15 cellular contexts compared by ENCODE assay signal in the genomic region with DNA sequence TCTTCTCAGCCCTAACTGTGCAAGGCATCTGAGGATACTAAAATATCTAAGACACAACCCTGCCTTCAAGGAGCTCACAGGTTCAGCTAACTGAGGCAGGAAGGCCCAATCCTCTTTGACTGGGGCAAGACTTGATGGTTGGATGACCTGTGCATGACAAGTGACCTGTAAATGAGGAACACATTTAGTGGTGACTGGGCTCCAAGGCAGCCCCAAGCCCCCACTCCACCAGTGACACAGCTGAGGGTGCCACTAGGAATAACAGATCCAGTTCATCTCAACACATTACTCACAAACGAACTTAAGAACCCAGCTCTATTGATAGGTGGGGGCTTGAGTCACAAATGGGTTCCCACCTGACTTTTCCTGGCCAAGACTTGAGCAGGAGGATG.
DNase-seq lines count a peak whose midpoint lies in the region; ATAC-seq and TF ChIP-seq lines count a peak whose summit lies in the region.
"Had no signal": no experiment of that assay in that cellular context is flagged by ENCODE, and none has a peak within 500 bp of the region (broad histone marks: within the 10 kb centered on the region; RNA-seq: fewer than 3 reads in every experiment).

No MANE protein-coding gene starts in this region.

- in situ Hi-C loops in Panc1 (cut with HindIII; ENCODE audit: low pct_unique_long_range_greater_than_20kb, low sequenced_read_pairs): no loop called here

- no peak overlapping the region for H3K4ac ChIP-seq in mesenchymal stem cell (ENCODE audit: low read depth in 1 of 2, low read length in 2 of 2)

- intact Hi-C loops in CD14-positive monocyte (cut with micrococcal nuclease): loop anchor here in 1 of 2 donors (5.0 kb wide), 2 partner anchors 108 to 242 kb away; a partner anchor contains a TSS
- intact Hi-C loops in Panc1 (cut with micrococcal nuclease; ENCODE audit: unreplicated experiment): no loop called here

- no peaks in the 10 kb centered on the region for H3K79me2 ChIP-seq in smooth muscle cell (ENCODE audit: low read depth)

- no peaks in the 10 kb centered on the region for H3K79me1 ChIP-seq in mesenchymal stem cell (replicated peaks; ENCODE audit: low read length, poor library complexity, severe bottlenecking)

- H3K36me3 Mint-ChIP-seq in CD14-positive monocyte: peaks cover 4 to 5% of the 10 kb centered on the region in 2 donors
- H3K36me3 Mint-ChIP-seq: CD4-positive, CD25-positive, alpha-beta regulatory T cell had no signal

- no peak overlapping the region for H4K91ac ChIP-seq in mesenchymal stem cell (ENCODE audit: low read length)

- H3K4me2 ChIP-seq in mesenchymal stem cell (ENCODE audit: low read length, poor library complexity, severe bottlenecking) (no peak overlapping the region), smooth muscle cell (no peak overlapping the region)

- no peak overlapping the region for H3K23ac ChIP-seq in mesenchymal stem cell (ENCODE audit: low read length in 2 of 2)

- peak overlapping the region in 1 of 2 donors; percentile 66 for H3K4me3 Mint-ChIP-seq in CD14-positive monocyte
- H3K4me3 Mint-ChIP-seq: CD4-positive, CD25-positive, alpha-beta regulatory T cell had no signal

- H2AFZ ChIP-seq in mesenchymal stem cell (ENCODE audit: low read depth, low read length) (no peak overlapping the region), smooth muscle cell (ENCODE audit: low read depth) (peak overlapping the region; percentile 2)

- no peaks in the 10 kb centered on the region for H3K9me3 Mint-ChIP-seq in CD14-positive monocyte
- H3K9me3 Mint-ChIP-seq: CD4-positive, CD25-positive, alpha-beta regulatory T cell had no signal

- H2AK5ac ChIP-seq in mesenchymal stem cell (ENCODE audit: low read length, severe bottlenecking): peak overlapping the region; percentile 4

- H3K9ac ChIP-seq in mesenchymal stem cell (ENCODE audit: low read length) (no peak overlapping the region), smooth muscle cell (ENCODE audit: low read depth) (no peak overlapping the region)

- no peak overlapping the region for H3K14ac ChIP-seq in mesenchymal stem cell (ENCODE audit: low read length in 2 of 2)

- CTCF ChIA-PET in Panc1 (lab: Charles Lee): no interaction called here

- H3K18ac ChIP-seq in mesenchymal stem cell (ENCODE audit: low read depth in 1 of 2, low read length in 2 of 2): no peak overlapping the region

- peak; percentile 81 for DNase-seq in CD14-positive monocyte (ENCODE audit: low spot score)
- no peak for DNase-seq in Panc1 (ENCODE audit: low read depth, low spot score)
- DNase-seq in mesenchymal stem cell: no peak
- DNase-seq in smooth muscle cell (lab: John Stamatoyannopoulos, UW; ENCODE audit: unreplicated experiment): no peak
- no peak for DNase-seq in foreskin melanocyte
- DNase-seq in OCI-M1 (lab: John Stamatoyannopoulos, UW): no peak
- DNase-seq: CD4-positive, CD25-positive, alpha-beta regulatory T cell; MM.1S; NCI-H1092; NCI-H1436; NCI-H187 treated with DMSO at 0.1 percent for 48 hours; NCI-H69; Peyer's patch had no signal

- H3K27ac Mint-ChIP-seq in CD14-positive monocyte: peak overlapping the region; percentile 84 to 98 (median 97)
- H3K27ac Mint-ChIP-seq: CD4-positive, CD25-positive, alpha-beta regulatory T cell had no signal

- H3K4me1 ChIP-seq in Panc1 (ENCODE audit: control insufficient read depth, insufficient read depth, low read length): peaks cover 19% of the 10 kb centered on the region
- H3K4me1 ChIP-seq in mesenchymal stem cell (ENCODE audit: control insufficient read depth, insufficient read depth, low read depth, low read length): peaks cover 12% of the 10 kb centered on the region
- H3K4me1 ChIP-seq in smooth muscle cell (ENCODE audit: low read depth): no peaks in the 10 kb centered on the region

- H3K36me3 ChIP-seq in Panc1 (ENCODE audit: control insufficient read depth, insufficient read depth, low read length) (no peaks in the 10 kb centered on the region), mesenchymal stem cell (ENCODE audit: control insufficient read depth in 1 of 2, insufficient read depth in 2 of 2, low read depth in 1 of 2, low read length in 2 of 2) (no peaks in the 10 kb centered on the region), smooth muscle cell (ENCODE audit: low read depth) (no peaks in the 10 kb centered on the region)
- H3K36me3 ChIP-seq: Peyer's patch had no signal

- peak overlapping the region; percentile 80 for H3K27ac ChIP-seq in Panc1 (ENCODE audit: low read length)
- H3K27ac ChIP-seq in mesenchymal stem cell (ENCODE audit: low read length, poor library complexity, severe bottlenecking): no peak overlapping the region
- H3K27ac ChIP-seq in smooth muscle cell (ENCODE audit: low read depth): no peak overlapping the region

- H3K27me3 Mint-ChIP-seq in CD14-positive monocyte (ENCODE audit: low read depth in 3 of 3): peaks cover 0 to 2% (median 1%) of the 10 kb centered on the region in 3 donors

- H4K8ac ChIP-seq in mesenchymal stem cell (ENCODE audit: low read length): no peak overlapping the region

- no TSS peak for BruUV-seq in Panc1 (replicated peaks; lab: Mats Ljungman, UMichigan)

- POLR2A ChIA-PET in Panc1 (lab: Charles Lee): no interaction called here

- TF ChIP-seq CTCF in CD14-positive monocyte (IDR thresholded peaks at IDR 0.05) (no peak), Panc1 (IDR thresholded peaks at IDR 0.05) (no peak), smooth muscle cell (IDR thresholded peaks at IDR 0.05; ENCODE audit: borderline replicate concordance, insufficient read depth, poor library complexity, severe bottlenecking) (no peak)

- H3K9me3 ChIP-seq in Panc1 (ENCODE audit: control insufficient read depth, insufficient read depth, low read depth, low read length) (no peaks in the 10 kb centered on the region), mesenchymal stem cell (ENCODE audit: control insufficient read depth, low read length) (no peaks in the 10 kb centered on the region), smooth muscle cell (replicated peaks; ENCODE audit: low read depth) (no peaks in the 10 kb centered on the region)
- H3K9me3 ChIP-seq: Peyer's patch had no signal

- no peaks in the 10 kb centered on the region for H4K20me1 ChIP-seq in smooth muscle cell (ENCODE audit: low read depth)

- H3K27me3 ChIP-seq in Panc1 (ENCODE audit: control insufficient read depth, insufficient read depth, low read length) (no peaks in the 10 kb centered on the region), mesenchymal stem cell (ENCODE audit: control insufficient read depth in 1 of 2, insufficient read depth in 1 of 2, low read length in 2 of 2) (no peaks in the 10 kb centered on the region), smooth muscle cell (ENCODE audit: low read depth) (no peaks in the 10 kb centered on the region)
- H3K27me3 ChIP-seq: Peyer's patch had no signal

- H3K4me3 ChIP-seq in Panc1 (ENCODE audit: low read depth in 2 of 2, low read length in 2 of 2) (no peak overlapping the region), mesenchymal stem cell (ENCODE audit: insufficient read depth in 1 of 2, low read depth in 1 of 2, low read length in 2 of 2) (no peak overlapping the region), smooth muscle cell (no peak overlapping the region)
- H3K4me3 ChIP-seq: Peyer's patch had no signal

- WGBS in mesenchymal stem cell: 91% methylated on average over 1 of the region's 1 CpG
- WGBS in smooth muscle cell (ENCODE audit: low lambda C conversion rate): 79% methylated on average over 1 of the region's 1 CpG

- H2BK120ac ChIP-seq in mesenchymal stem cell (ENCODE audit: low read depth, low read length): no peak overlapping the region

- ATAC-seq in Panc1: no peak
- ATAC-seq in HG03565 (IDR thresholded peaks at IDR 0.05; ENCODE audit: unreplicated experiment): no peak
- ATAC-seq: SK-N-SH treated with all-trans-retinoic acid at 6 μM for 48 hours had no signal

- H2BK5ac ChIP-seq in mesenchymal stem cell (ENCODE audit: low read depth, low read length, poor library complexity, severe bottlenecking): no peak overlapping the region

- no peak overlapping the region for H2BK15ac ChIP-seq in mesenchymal stem cell (ENCODE audit: low read depth, poor library complexity, severe bottlenecking)

- no peak overlapping the region for H2BK12ac ChIP-seq in mesenchymal stem cell (ENCODE audit: low read length in 2 of 2)

- peaks cover 68% of the 10 kb centered on the region for H3K4me1 Mint-ChIP-seq in CD14-positive monocyte

- H3F3A ChIP-seq in smooth muscle cell (ENCODE audit: low read depth): no peaks in the 10 kb centered on the region
